ENCODE assay signal across 8 cellular contexts in genomic region chr5:73565166-73565968, GRCh38. TPM values are rescaled to one million over a fixed set of nuclear protein-coding genes. Genes with fewer than 3 reads are reported as not detected.
DNase-seq lines count a peak whose midpoint lies in the region; ATAC-seq and TF ChIP-seq lines count a peak whose summit lies in the region.

A gene with protein sequence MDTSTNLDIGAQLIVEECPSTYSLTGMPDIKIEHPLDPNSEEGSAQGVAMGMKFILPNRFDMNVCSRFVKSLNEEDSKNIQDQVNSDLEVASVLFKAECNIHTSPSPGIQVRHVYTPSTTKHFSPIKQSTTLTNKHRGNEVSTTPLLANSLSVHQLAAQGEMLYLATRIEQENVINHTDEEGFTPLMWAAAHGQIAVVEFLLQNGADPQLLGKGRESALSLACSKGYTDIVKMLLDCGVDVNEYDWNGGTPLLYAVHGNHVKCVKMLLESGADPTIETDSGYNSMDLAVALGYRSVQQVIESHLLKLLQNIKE (minus strand): TSS chr5:73565639. CDS start chr5:73562881, 2,758 bp downstream.
Gene UTP15, plus strand, starts transcription at chr5:73565743. Its CDS starts 1,602 bp downstream, at chr5:73567345.

- H3K27me3 Mint-ChIP-seq in activated T-cell treated with anti-CD3 and anti-CD28 coated beads, Interleukin-2, amount 50 U/mL, for 24 hours: no peaks in the 10 kb centered on the region

- no peaks in the 10 kb centered on the region for H3K9me3 Mint-ChIP-seq in activated T-cell treated with anti-CD3 and anti-CD28 coated beads, Interleukin-2, amount 50 U/mL, for 24 hours

- ATAC-seq in GM21717 (IDR thresholded peaks at IDR 0.05; ENCODE audit: unreplicated experiment): peak; percentile 92

- H3K4me3 ChIP-seq in epithelial cell of proximal tubule (ENCODE audit: low read depth, low read length): peak within 1 kb of the TSS; percentile 90

- DNase-seq in DMS153 treated with DMSO at 0.1 percent for 48 hours (lab: John Stamatoyannopoulos, UW; ENCODE audit: unreplicated experiment) (peak; percentile 58), KBM-7 (peak; percentile 97), epithelial cell of proximal tubule (ENCODE audit: low read depth) (peak; percentile 76), mucosa of gallbladder (ENCODE audit: low spot score) (peak; percentile 99)
- DNase-seq in activated T-cell treated with anti-CD3 and anti-CD28 coated beads, Interleukin-2, amount 50 U/mL, for 24 hours: peak; percentile 99
- DNase-seq in stimulated activated CD8-positive, alpha-beta memory T cell treated with anti-CD3 and anti-CD28 coated beads, Interleukin-4, amount 100 ng/mL, for 4 hours (ENCODE audit: low read depth in 2 of 2, low spot score in 1 of 2): peak; percentile 98 to 99

- H3K36me3 Mint-ChIP-seq in activated T-cell treated with anti-CD3 and anti-CD28 coated beads, Interleukin-2, amount 50 U/mL, for 24 hours (ENCODE audit: low read depth): peaks cover 66% of the 10 kb centered on the region

- H3K4me3 Mint-ChIP-seq in activated T-cell treated with anti-CD3 and anti-CD28 coated beads, Interleukin-2, amount 50 U/mL, for 24 hours: peak within 1 kb of the TSS; percentile 94

- H3K27ac Mint-ChIP-seq in activated T-cell treated with anti-CD3 and anti-CD28 coated beads, Interleukin-2, amount 50 U/mL, for 24 hours: peak within 1 kb of the TSS; percentile 98

- peaks cover 45% of the 10 kb centered on the region for H3K4me1 Mint-ChIP-seq in activated T-cell treated with anti-CD3 and anti-CD28 coated beads, Interleukin-2, amount 50 U/mL, for 24 hours (ENCODE audit: low read depth)

- in situ Hi-C loops in KBM-7 (cut with MboI; ENCODE audit: low pct_unique_long_range_greater_than_20kb, low sequenced_read_pairs): no loop called here

- TF ChIP-seq CTCF in epithelial cell of proximal tubule (conservative IDR thresholded peaks at IDR 0.05; ENCODE audit: low read depth, low read length): no peak

TF ChIP-seq in PFSK-1, 5 proteins besides CTCF, POLR2A, EP300 and RAD21:
- TF ChIP-seq POLR2AphosphoS5 (IDR thresholded peaks at IDR 0.05; ENCODE audit: low read depth, low read length) (peak; percentile 77; the same call in 1 of the 2 replicates), SIN3A (IDR thresholded peaks at IDR 0.05; ENCODE audit: borderline replicate concordance, insufficient read depth, low read length) (peak; percentile 98; the same call in 1 of the 2 replicates), TAF1 (IDR thresholded peaks at IDR 0.05; ENCODE audit: borderline replicate concordance, insufficient read depth, low read length) (0 out of 2 replicates have a peak, but pooled peaks have one; percentile 61), FOXP2 (optimal IDR thresholded peaks at IDR 0.05; ENCODE audit: borderline replicate concordance, extremely low read depth, extremely low read length, insufficient read depth) (peak; percentile 92), REST (IDR thresholded peaks at IDR 0.05; ENCODE audit: insufficient read depth in 1 of 2, low read depth in 2 of 2, low read length in 2 of 2) (0 out of 4 replicates have a peak, but pooled peaks of 1 of the 2 experiments have one; percentile 14)

RNA-seq across cellular contexts. Expression of the first gene that starts in this region (rescaled TPM):
- polyA plus RNA-seq in PFSK-1 (2012; ENCODE audit: insufficient read length, low read depth): 8.2 TPM
- total RNA-seq in epithelial cell of proximal tubule (5.8 and 10.8 TPM in 2 replicates), mucosa of gallbladder (33.1 TPM)

RNA-seq across cellular contexts. Expression of gene UTP15, which starts in this region (rescaled TPM):
- polyA plus RNA-seq in PFSK-1 (2012; ENCODE audit: insufficient read length, low read depth): 10.4 TPM
- 13.7 and 22.4 TPM in 2 replicates for total RNA-seq in epithelial cell of proximal tubule
- total RNA-seq in mucosa of gallbladder: 9.6 TPM

Comparison
In these comparisons a context has a peak if more than half of its experiments do, and no peak if none do; other contexts are left out.
1. Peak in every context shown above with its lines: DNase-seq, ATAC-seq and H3K4me3 ChIP-seq.